ENCODE assay signal across 1 cellular context in the genomic region with DNA sequence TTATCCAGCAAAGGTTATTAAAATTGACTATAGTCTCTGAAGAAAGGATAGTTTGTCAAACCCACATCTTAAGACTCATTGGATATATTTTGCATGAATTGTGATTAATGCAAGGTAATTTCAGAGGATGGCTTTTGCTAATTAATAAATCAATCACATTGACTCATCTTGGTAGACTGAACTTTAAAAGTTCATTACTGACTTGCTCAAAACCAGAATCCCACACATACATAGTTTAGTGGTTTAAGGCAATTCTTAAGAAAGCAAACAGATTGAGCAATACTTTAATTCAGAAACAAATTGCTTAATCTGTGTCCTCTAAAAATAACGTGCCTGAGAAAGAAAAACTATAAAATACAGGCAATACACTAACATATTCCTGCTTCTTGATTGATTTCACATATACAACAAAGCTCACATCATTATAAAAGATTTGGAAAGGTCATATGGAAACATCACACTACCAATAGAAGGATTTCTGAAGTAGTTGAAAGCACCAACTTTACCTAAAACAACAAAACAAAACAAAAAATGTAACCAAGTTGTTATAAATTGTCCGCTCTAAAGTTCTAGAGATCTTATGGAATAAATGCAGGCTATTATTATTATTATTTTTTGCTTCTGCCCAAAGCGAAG.
TF ChIP-seq lines count a peak whose summit lies in the region.

No MANE protein-coding gene starts in this region.

TF ChIP-seq in liver, 16 proteins besides CTCF, POLR2A, EP300 and RAD21:
- TF ChIP-seq ATF3 (IDR thresholded peaks at IDR 0.05) (no peak), TAF1 (conservative IDR thresholded peaks at IDR 0.05) (no peak), HNF4A (conservative IDR thresholded peaks at IDR 0.05) (no peak), JUND (IDR thresholded peaks at IDR 0.05) (no peak), REST (IDR thresholded peaks at IDR 0.05) (no peak), FOXA2 (IDR thresholded peaks at IDR 0.05) (no peak), EGR1 (IDR thresholded peaks at IDR 0.05; ENCODE audit: low read depth in 2 of 2) (no peak), HNF4G (IDR thresholded peaks at IDR 0.05) (no peak), ZBTB33 (IDR thresholded peaks at IDR 0.05) (no peak), FOXA1 (IDR thresholded peaks at IDR 0.05) (no peak), SP1 (IDR thresholded peaks at IDR 0.05) (no peak), NR2F2 (IDR thresholded peaks at IDR 0.05) (no peak), RXRA (IDR thresholded peaks at IDR 0.05) (no peak), YY1 (IDR thresholded peaks at IDR 0.05) (no peak), GABPA (IDR thresholded peaks at IDR 0.05 in 1 of 2, conservative IDR thresholded peaks at IDR 0.05 in 1 of 2) (no peak)
- TF ChIP-seq, protein P1, sequence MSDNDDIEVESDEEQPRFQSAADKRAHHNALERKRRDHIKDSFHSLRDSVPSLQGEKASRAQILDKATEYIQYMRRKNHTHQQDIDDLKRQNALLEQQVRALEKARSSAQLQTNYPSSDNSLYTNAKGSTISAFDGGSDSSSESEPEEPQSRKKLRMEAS (IDR thresholded peaks at IDR 0.05) = no peak
TF ChIP-seq in liver: peak in this region for 0.
